In genomic region chr7:99404977-99405320, GRCh38 we compare ENCODE assay signal across 18 cellular contexts. TPM values are rescaled to one million over a fixed set of nuclear protein-coding genes. Genes with fewer than 3 reads are reported as not detected.
DNase-seq lines count a peak whose midpoint lies in the region; ATAC-seq and TF ChIP-seq lines count a peak whose summit lies in the region.
"Had no signal": no experiment of that assay in that cellular context is flagged by ENCODE, and none has a peak within 500 bp of the region (broad histone marks: within the 10 kb centered on the region; RNA-seq: fewer than 3 reads in every experiment).

No MANE protein-coding gene starts in this region.

- intact Hi-C loops in mammary epithelial cell (cut with micrococcal nuclease) = no loop called here
- intact Hi-C loops in breast epithelium (cut with DNase I; ENCODE audit: low total_unique reads) = no loop called here
- intact Hi-C loops in naive thymus-derived CD4-positive, alpha-beta T cell (cut with micrococcal nuclease) = loop anchor here (5.0 to 10.0 kb wide), 3 partner anchors 33 to 680 kb away; partner anchors contain the start of genes ARPC1B (in 1 of the 2), COPS6 (in 1 of the 2), SMURF1 (in 1 of the 2) and ZNF3 (in 1 of the 2)

- DNase-seq in mammary epithelial cell (no peak), breast epithelium (ENCODE audit: low spot score in 2 of 2) (no peak), adipocyte (ENCODE audit: low read depth) (no peak), HCEC 1CT (no peak), HAP-1 (ENCODE audit: low spot score in 2 of 2) (no peak), GOT3 (lab: John Stamatoyannopoulos, UW) (no peak)
- no peak for DNase-seq in naive thymus-derived CD4-positive, alpha-beta T cell
- DNase-seq: Calu3, DMS53, H7, KG1, NCI-H1436 treated with DMSO at 0.1 percent for 48 hours, NCI-H524, Peyer's patch had no signal

- in situ Hi-C loops in mammary epithelial cell (cut with MboI; ENCODE audit: low sequenced_read_pairs in 2 of 2) (no loop called here), HAP-1 (cut with MboI; ENCODE audit: low sequenced_read_pairs) (no loop called here)

- peaks cover 16% of the 10 kb centered on the region for H3K36me3 ChIP-seq in mammary epithelial cell (ENCODE audit: insufficient read depth, low read length)
- peaks cover 2% of the 10 kb centered on the region for H3K36me3 ChIP-seq in breast epithelium
- H3K36me3 ChIP-seq in adipocyte (ENCODE audit: control insufficient read depth, insufficient read depth, low read length, severe bottlenecking) = peaks cover 35% of the 10 kb centered on the region
- H3K36me3 ChIP-seq in naive thymus-derived CD4-positive, alpha-beta T cell (ENCODE audit: control insufficient read depth in 2 of 3, insufficient read depth in 3 of 3, low read length in 3 of 3) = peaks cover 0 to 48% (median 14%) of the 10 kb centered on the region in 3 experiments
- H3K36me3 ChIP-seq in HAP-1 (replicated peaks) = peaks cover 49% of the 10 kb centered on the region

- H2AFZ ChIP-seq in mammary epithelial cell (ENCODE audit: low read depth, low read length) = no peak overlapping the region

- H3K9ac ChIP-seq in mammary epithelial cell (ENCODE audit: insufficient read depth, low read length) (no peak overlapping the region), adipocyte (ENCODE audit: low read length) (peak overlapping the region; percentile 41)

- CTCF ChIA-PET in mammary epithelial cell (lab: Charles Lee; ENCODE audit: low non-redundant PET) = no interaction called here
- CTCF ChIA-PET in naive thymus-derived CD4-positive, alpha-beta T cell (lab: Charles Lee) = no interaction called here

- peaks cover 30 to 60% (median 38%) of the 10 kb centered on the region in 7 donors for H3K4me1 Mint-ChIP-seq in naive thymus-derived CD4-positive, alpha-beta T cell

- peaks cover 0 to 5% (median 0%) of the 10 kb centered on the region in 11 donors for H3K9me3 Mint-ChIP-seq in naive thymus-derived CD4-positive, alpha-beta T cell

- BruUV-seq in mammary epithelial cell (replicated peaks; lab: Mats Ljungman, UMichigan) = no TSS peak

- H3K27ac Mint-ChIP-seq in naive thymus-derived CD4-positive, alpha-beta T cell = peak overlapping the region in 5 of 9 donors; percentile 20 to 75 (median 56)

- dilution Hi-C loops in mammary epithelial cell (cut with HindIII; ENCODE audit: low sequenced_read_pairs) = no loop called here

- H3K4me3 Mint-ChIP-seq in naive thymus-derived CD4-positive, alpha-beta T cell = peak overlapping the region in 1 of 10 donors; percentile 24

- ATAC-seq in naive thymus-derived CD4-positive, alpha-beta T cell = no peak
- ATAC-seq in GM18505 (IDR thresholded peaks at IDR 0.05; ENCODE audit: unreplicated experiment) = no peak
- ATAC-seq: A549 had no signal

- H4K20me1 ChIP-seq in mammary epithelial cell (ENCODE audit: insufficient read depth, low read length) = no peaks in the 10 kb centered on the region

- TF ChIP-seq POLR2A in breast epithelium (IDR thresholded peaks at IDR 0.05) = no peak
- TF ChIP-seq POLR2A in GM18505 (IDR thresholded peaks at IDR 0.05; ENCODE audit: borderline replicate concordance, extremely low read depth, insufficient read depth, insufficient read length) = no peak

- WGBS in mammary epithelial cell (ENCODE audit: low coverage, missing lambda C conversion rate) = 92% methylated on average over 6 of the region's 10 CpGs

- H3K9me3 ChIP-seq in mammary epithelial cell (replicated peaks; ENCODE audit: insufficient read depth, low read length) (no peaks in the 10 kb centered on the region), breast epithelium (no peaks in the 10 kb centered on the region), adipocyte (ENCODE audit: control insufficient read depth, low read length) (no peaks in the 10 kb centered on the region), HAP-1 (no peaks in the 10 kb centered on the region)
- H3K9me3 ChIP-seq in naive thymus-derived CD4-positive, alpha-beta T cell (ENCODE audit: control insufficient read depth in 2 of 3, low read length in 3 of 3) = no peaks in the 10 kb centered on the region
- H3K9me3 ChIP-seq: A549, Peyer's patch had no signal

- H3K27me3 Mint-ChIP-seq in naive thymus-derived CD4-positive, alpha-beta T cell = no peaks in the 10 kb centered on the region

- POLR2A ChIA-PET in naive thymus-derived CD4-positive, alpha-beta T cell (lab: Charles Lee) = interaction anchor here (6.3 kb wide), 1 partner anchor 12 kb away, joined by 24 read pairs; no protein-coding TSS in a partner anchor

- H3K4me2 ChIP-seq in mammary epithelial cell (ENCODE audit: insufficient read depth, low read depth, low read length) = peak overlapping the region; percentile 4
- H3K4me2 ChIP-seq: A549 had no signal

- H3K27ac ChIP-seq in mammary epithelial cell (ENCODE audit: insufficient read depth, low read depth, low read length) = no peak overlapping the region
- H3K27ac ChIP-seq in breast epithelium = no peak overlapping the region
- H3K27ac ChIP-seq in naive thymus-derived CD4-positive, alpha-beta T cell (ENCODE audit: low read depth, low read length) = no peak overlapping the region
- H3K27ac ChIP-seq: A549, C4-2B, Peyer's patch, SK-N-MC had no signal

- TF ChIP-seq CTCF in mammary epithelial cell (conservative IDR thresholded peaks at IDR 0.05 in 1 of 2, IDR thresholded peaks at IDR 0.05 in 1 of 2; ENCODE audit: extremely low read depth in 1 of 2, insufficient read depth in 1 of 2, low read depth in 1 of 2, low read length in 2 of 2) (no peak), breast epithelium (IDR thresholded peaks at IDR 0.05) (no peak)

- H3K27me3 ChIP-seq in mammary epithelial cell (ENCODE audit: insufficient read depth, low read length) = no peaks in the 10 kb centered on the region
- H3K27me3 ChIP-seq in breast epithelium = no peaks in the 10 kb centered on the region
- no peaks in the 10 kb centered on the region for H3K27me3 ChIP-seq in adipocyte (replicated peaks; ENCODE audit: control insufficient read depth, insufficient read depth, low read length)
- H3K27me3 ChIP-seq in naive thymus-derived CD4-positive, alpha-beta T cell (ENCODE audit: control insufficient read depth in 2 of 2, insufficient read depth in 2 of 2, low read length in 2 of 2) = no peaks in the 10 kb centered on the region
- no peaks in the 10 kb centered on the region for H3K27me3 ChIP-seq in HAP-1 (ENCODE audit: low read depth)
- H3K27me3 ChIP-seq: Peyer's patch had no signal

- peaks cover 25% of the 10 kb centered on the region for H3K4me1 ChIP-seq in mammary epithelial cell (ENCODE audit: insufficient read depth, low read length)
- H3K4me1 ChIP-seq in breast epithelium = peaks cover 3 to 14% of the 10 kb centered on the region in 2 donors
- peaks cover 35% of the 10 kb centered on the region for H3K4me1 ChIP-seq in adipocyte (ENCODE audit: control insufficient read depth, insufficient read depth, low read length)
- H3K4me1 ChIP-seq in naive thymus-derived CD4-positive, alpha-beta T cell (ENCODE audit: control insufficient read depth in 2 of 2, insufficient read depth in 2 of 2, low read length in 2 of 2) = peaks cover 19 to 25% of the 10 kb centered on the region in 2 donors
- peaks cover 10% of the 10 kb centered on the region for H3K4me1 ChIP-seq in HAP-1

- peaks cover 12 to 28% (median 14%) of the 10 kb centered on the region in 5 donors for H3K36me3 Mint-ChIP-seq in naive thymus-derived CD4-positive, alpha-beta T cell

- peaks cover 85% of the 10 kb centered on the region for H3K79me2 ChIP-seq in mammary epithelial cell (ENCODE audit: insufficient read depth, low read length)

- no peak overlapping the region for H3K4me3 ChIP-seq in mammary epithelial cell (replicated peaks in 1 of 3; ENCODE audit: insufficient read depth in 1 of 3, low read depth in 2 of 3, low read length in 3 of 3)
- H3K4me3 ChIP-seq in breast epithelium = no peak overlapping the region
- no peak overlapping the region for H3K4me3 ChIP-seq in adipocyte (ENCODE audit: low read length)
- H3K4me3 ChIP-seq in naive thymus-derived CD4-positive, alpha-beta T cell (ENCODE audit: low read length) = no peak overlapping the region
- no peak overlapping the region for H3K4me3 ChIP-seq in HAP-1
- H3K4me3 ChIP-seq: A549, Peyer's patch, SK-N-MC had no signal

RNA-seq across cellular contexts. Expression of gene PDAP1, which starts 3.4 kb away (rescaled TPM):
- 100 to 1,000 TPM in 1 of 2 donors, 10 to 100 TPM in 1; 23.0 to 182 TPM for total RNA-seq in mammary epithelial cell
- polyA plus RNA-seq in mammary epithelial cell = 60.9 TPM
- polyA minus RNA-seq in mammary epithelial cell = 30.6 TPM
- total RNA-seq in breast epithelium = 10 to 100 TPM; 39.4 to 86.4 (median 51.5) TPM
- total RNA-seq in naive thymus-derived CD4-positive, alpha-beta T cell = 100 to 1,000 TPM in 1 of 5 experiments, 10 to 100 TPM in 4; 42.8 to 104 (median 64.0) TPM
- 10 to 100 TPM; 38.4 to 41.2 TPM for polyA plus RNA-seq in naive thymus-derived CD4-positive, alpha-beta T cell

RNA-seq across cellular contexts. Expression of gene BUD31, which starts 3.8 kb away (rescaled TPM):
- total RNA-seq in mammary epithelial cell (100 to 1,000 TPM in 1 of 2 donors, 10 to 100 TPM in 1; 52.3 to 140 TPM), breast epithelium (10 to 100 TPM; 53.9 to 69.8 (median 65.4) TPM)
- polyA plus RNA-seq in mammary epithelial cell = 59.9 TPM
- 26.9 TPM for polyA minus RNA-seq in mammary epithelial cell
- 100 to 1,000 TPM in 2 of 5 experiments, 10 to 100 TPM in 3; 55.2 to 134 (median 83.9) TPM for total RNA-seq in naive thymus-derived CD4-positive, alpha-beta T cell
- polyA plus RNA-seq in naive thymus-derived CD4-positive, alpha-beta T cell = 100 to 1,000 TPM; 148 to 173 TPM

RNA-seq across cellular contexts. Expression of gene ARPC1B, which starts 30.4 kb away (rescaled TPM):
- 100 to 1,000 TPM; 196 to 228 TPM for total RNA-seq in mammary epithelial cell
- 547 TPM for polyA plus RNA-seq in mammary epithelial cell
- 215 TPM for polyA minus RNA-seq in mammary epithelial cell
- total RNA-seq in breast epithelium = 100 to 1,000 TPM; 108 to 176 (median 169) TPM
- 100 to 1,000 TPM in 4 of 5 experiments, 10 to 100 TPM in 1; 88.1 to 364 (median 141) TPM for total RNA-seq in naive thymus-derived CD4-positive, alpha-beta T cell
- 100 to 1,000 TPM; 379 to 575 TPM for polyA plus RNA-seq in naive thymus-derived CD4-positive, alpha-beta T cell

RNA-seq across cellular contexts. Expression of gene PTCD1, which starts 33.6 kb away (rescaled TPM):
- 1 to 10 TPM; 7.0 to 7.2 TPM for total RNA-seq in mammary epithelial cell
- 5.2 TPM for polyA plus RNA-seq in mammary epithelial cell
- 31.8 TPM for polyA minus RNA-seq in mammary epithelial cell
- total RNA-seq in breast epithelium = 1 to 10 TPM; 4.5 to 8.3 (median 4.9) TPM
- 10 to 100 TPM in 2 of 5 experiments, 1 to 10 TPM in 3; 4.0 to 10.8 (median 8.8) TPM for total RNA-seq in naive thymus-derived CD4-positive, alpha-beta T cell
- polyA plus RNA-seq in naive thymus-derived CD4-positive, alpha-beta T cell = 1 to 10 TPM; 3.7 to 4.2 TPM

RNA-seq across cellular contexts. Expression of gene CPSF4, which starts 33.8 kb away (rescaled TPM):
- total RNA-seq in mammary epithelial cell = 100 to 1,000 TPM in 1 of 2 donors, 10 to 100 TPM in 1; 60.4 to 107 TPM
- 28.8 TPM for polyA plus RNA-seq in mammary epithelial cell
- polyA minus RNA-seq in mammary epithelial cell = 38.8 TPM
- 10 to 100 TPM; 32.8 to 40.6 (median 32.9) TPM for total RNA-seq in breast epithelium
- 10 to 100 TPM; 36.3 to 69.4 (median 45.7) TPM for total RNA-seq in naive thymus-derived CD4-positive, alpha-beta T cell
- 10 to 100 TPM; 22.4 to 28.3 TPM for polyA plus RNA-seq in naive thymus-derived CD4-positive, alpha-beta T cell

Comparison
In these comparisons a context has a peak if more than half of its experiments do, and no peak if none do; other contexts are left out.
1. intact Hi-C loops: an anchor here in naive thymus-derived CD4-positive, alpha-beta T cell (5.0 to 10.0 kb wide); none called in mammary epithelial cell and breast epithelium.